Comparison of ENCODE assay signal across 24 cellular contexts in the genomic region with DNA sequence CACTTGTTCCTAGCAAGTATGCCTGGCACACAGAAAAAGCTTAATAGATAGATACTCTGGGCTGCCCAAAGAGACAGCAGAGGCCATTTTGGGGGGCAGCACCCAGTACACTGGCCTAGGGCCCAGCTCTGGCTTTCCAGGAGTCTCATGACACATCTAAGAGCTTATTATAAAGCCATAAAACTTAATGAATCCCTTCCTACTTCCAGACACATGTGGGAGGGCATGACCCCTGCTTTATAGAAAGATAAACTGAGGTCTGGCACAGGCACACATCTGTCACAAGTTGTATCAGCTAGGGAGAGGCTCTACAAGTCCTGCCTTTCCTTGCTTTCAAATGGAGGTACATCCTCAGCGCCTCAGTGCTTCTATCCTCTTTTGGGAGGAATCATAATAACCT.
"Had no signal": no experiment of that assay in that cellular context is flagged by ENCODE, and none has a peak within 500 bp of the region (broad histone marks: within the 10 kb centered on the region; RNA-seq: fewer than 3 reads in every experiment).

No MANE protein-coding gene starts in this region.

- H3K9me3 Mint-ChIP-seq: memory B cell; mesothelial cell of epicardium; naive B cell; natural killer cell treated with Interleukin-12 subunit alpha and Interleukin-12 subunit beta and Interleukin-15 and Interleukin-18, amount 100 ng/mL, for 72 hours; neural progenitor cell; stimulated activated naive CD8-positive, alpha-beta T cell treated with anti-CD3 and anti-CD28 coated beads, Interleukin-15, amount 100 ng/mL, for 72 hours; type B pancreatic cell had no signal

- H3K4me3 Mint-ChIP-seq: memory B cell; mesothelial cell of epicardium; natural killer cell treated with Interleukin-12 subunit alpha and Interleukin-12 subunit beta and Interleukin-15 and Interleukin-18, amount 100 ng/mL, for 72 hours; neural progenitor cell; stimulated activated naive CD8-positive, alpha-beta T cell treated with anti-CD3 and anti-CD28 coated beads, Interleukin-15, amount 100 ng/mL, for 72 hours; type B pancreatic cell had no signal

- H3K36me3 Mint-ChIP-seq: memory B cell; mesothelial cell of epicardium; naive B cell; natural killer cell treated with Interleukin-12 subunit alpha and Interleukin-12 subunit beta and Interleukin-15 and Interleukin-18, amount 100 ng/mL, for 72 hours; neural progenitor cell; type B pancreatic cell had no signal

- H2AFZ ChIP-seq: neural progenitor cell, parathyroid adenoma had no signal

- ATAC-seq: left lobe of liver; mucosa of descending colon; natural killer cell treated with Interleukin-12 subunit alpha and Interleukin-12 subunit beta and Interleukin-15 and Interleukin-18, amount 100 ng/mL, for 72 hours; right lobe of liver; stimulated activated naive CD8-positive, alpha-beta T cell treated with anti-CD3 and anti-CD28 coated beads, Interleukin-15, amount 100 ng/mL, for 72 hours had no signal

- H3K27ac ChIP-seq: neural progenitor cell, parathyroid adenoma, right lobe of liver, testis, tibial artery had no signal

- H3K27me3 Mint-ChIP-seq: memory B cell; naive B cell; natural killer cell treated with Interleukin-12 subunit alpha and Interleukin-12 subunit beta and Interleukin-15 and Interleukin-18, amount 100 ng/mL, for 72 hours; progenitor cell of endocrine pancreas; stimulated activated naive CD8-positive, alpha-beta T cell treated with anti-CD3 and anti-CD28 coated beads, Interleukin-15, amount 100 ng/mL, for 72 hours; type B pancreatic cell had no signal

- H3K4me1 ChIP-seq: parathyroid adenoma, right lobe of liver had no signal

- H3K79me2 ChIP-seq: parathyroid adenoma had no signal

- H3K4me2 ChIP-seq: neural progenitor cell had no signal

- DNase-seq: effector CD4-positive, alpha-beta T cell; hypothalamus; kidney; mucosa of descending colon; naive B cell; right lobe of liver; small intestine; stimulated activated CD4-positive, alpha-beta T cell treated with anti-CD3 and anti-CD28 coated beads, Interleukin-15, amount 100 ng/mL, for 24 hours; stimulated activated CD4-positive, alpha-beta T cell treated with anti-CD3 and anti-CD28 coated beads, Interleukin-2, amount 100 ng/mL, for 48 hours; stimulated activated CD8-positive, alpha-beta memory T cell treated with anti-CD3 and anti-CD28 coated beads, Interleukin-4, amount 100 ng/mL, for 48 hours; stimulated activated naive CD4-positive, alpha-beta T cell; stimulated activated naive CD8-positive, alpha-beta T cell treated with anti-CD3 and anti-CD28 coated beads, Interleukin-15, amount 100 ng/mL, for 72 hours; testis; tibial artery had no signal

- H3K27ac Mint-ChIP-seq: mesothelial cell of epicardium; neural progenitor cell; progenitor cell of endocrine pancreas; stimulated activated naive CD8-positive, alpha-beta T cell treated with anti-CD3 and anti-CD28 coated beads, Interleukin-15, amount 100 ng/mL, for 72 hours; type B pancreatic cell had no signal

- H3K27me3 ChIP-seq: dorsolateral prefrontal cortex, neural progenitor cell, right lobe of liver, testis, tibial artery had no signal

- H3K9ac ChIP-seq: neural progenitor cell, parathyroid adenoma had no signal

- H3K4me3 ChIP-seq: dorsolateral prefrontal cortex, lung, mucosa of descending colon, neural progenitor cell, right lobe of liver, testis, tibial artery had no signal
